29 cellular contexts compared by ENCODE assay signal in genomic region chr1:92698932-92699331, GRCh38.
"Had no signal": no experiment of that assay in that cellular context is flagged by ENCODE, and none has a peak within 500 bp of the region (broad histone marks: within the 10 kb centered on the region; RNA-seq: fewer than 3 reads in every experiment).

No MANE protein-coding gene starts in this region.

- H3K27ac Mint-ChIP-seq: activated B cell treated with CpG ODN at 0.5 μM for 24 hours; activated CD4-positive, alpha-beta T cell treated with anti-CD3 and anti-CD28 coated beads, Interleukin-2, amount 10 ng/mL, durations not matched to agents 24 days and 14 days; activated CD8-positive, alpha-beta memory T cell treated with anti-CD3 and anti-CD28 coated beads, Interleukin-2, amount 10 ng/mL, durations not matched to agents 7 days and 5 days; activated naive CD4-positive, alpha-beta T cell treated with anti-CD3 and anti-CD28 coated beads for 36 hours; activated naive CD8-positive, alpha-beta T cell; activated T-cell treated with anti-CD3 and anti-CD28 coated beads, Interleukin-2, amount 50 U/mL, for 24 hours; activated T-helper 1 cell treated with anti-CD3 and anti-CD28 coated beads, Interleukin-12 subunit alpha, Interleukin-12 subunit beta, Interleukin-2, Interleukin-4 antibody, amounts not matched to agents 30 ng/mL and 10 ng/mL and 1 ng/mL, durations not matched to agents 14 hours and 24 hours and 36 hours; IgD-negative memory B cell; T-cell had no signal

- H3K36me3 Mint-ChIP-seq: activated CD8-positive, alpha-beta memory T cell treated with anti-CD3 and anti-CD28 coated beads, Interleukin-2, amount 10 ng/mL, durations not matched to agents 7 days and 5 days had no signal

- H3K27ac ChIP-seq: SK-N-MC had no signal

- H3K4me3 Mint-ChIP-seq: activated B cell treated with CpG ODN at 0.5 μM for 24 hours; activated CD4-positive, alpha-beta T cell treated with anti-CD3 and anti-CD28 coated beads, Interleukin-2, amount 10 ng/mL, durations not matched to agents 24 days and 14 days; activated CD8-positive, alpha-beta memory T cell treated with anti-CD3 and anti-CD28 coated beads, Interleukin-2, amount 10 ng/mL, durations not matched to agents 7 days and 5 days; activated naive CD4-positive, alpha-beta T cell treated with anti-CD3 and anti-CD28 coated beads for 36 hours; activated naive CD8-positive, alpha-beta T cell; activated T-cell treated with anti-CD3 and anti-CD28 coated beads, Interleukin-2, amount 50 U/mL, for 24 hours; activated T-helper 1 cell treated with anti-CD3 and anti-CD28 coated beads, Interleukin-12 subunit alpha, Interleukin-12 subunit beta, Interleukin-2, Interleukin-4 antibody, amounts not matched to agents 30 ng/mL and 10 ng/mL and 1 ng/mL, durations not matched to agents 14 hours and 24 hours and 36 hours; brain; IgD-negative memory B cell; T-cell had no signal

- H3K4me3 ChIP-seq: SK-N-MC had no signal

- H3K27me3 Mint-ChIP-seq: activated B cell treated with CpG ODN at 0.5 μM for 24 hours; activated naive CD8-positive, alpha-beta T cell; activated T-cell treated with anti-CD3 and anti-CD28 coated beads, Interleukin-2, amount 50 U/mL, for 24 hours; brain; IgD-negative memory B cell had no signal

- H3K9me3 Mint-ChIP-seq: activated B cell treated with CpG ODN at 0.5 μM for 24 hours; activated CD4-positive, alpha-beta T cell treated with anti-CD3 and anti-CD28 coated beads, Interleukin-2, amount 10 ng/mL, durations not matched to agents 24 days and 14 days; activated naive CD4-positive, alpha-beta T cell treated with anti-CD3 and anti-CD28 coated beads for 36 hours; activated T-cell treated with anti-CD3 and anti-CD28 coated beads, Interleukin-2, amount 50 U/mL, for 24 hours; activated T-helper 1 cell treated with anti-CD3 and anti-CD28 coated beads, Interleukin-12 subunit alpha, Interleukin-12 subunit beta, Interleukin-2, Interleukin-4 antibody, amounts not matched to agents 30 ng/mL and 10 ng/mL and 1 ng/mL, durations not matched to agents 14 hours and 24 hours and 36 hours; brain; IgD-negative memory B cell; T-cell had no signal

- ATAC-seq: activated CD8-positive, alpha-beta memory T cell treated with anti-CD3 and anti-CD28 coated beads, Interleukin-2, amount 10 ng/mL, durations not matched to agents 7 days and 5 days; T-cell had no signal

- DNase-seq: activated B cell treated with CpG ODN at 0.5 μM for 24 hours; activated CD4-positive, alpha-beta T cell treated with anti-CD3 and anti-CD28 coated beads for 1 hour; activated CD4-positive, alpha-beta T cell treated with anti-CD3 and anti-CD28 coated beads, Interleukin-2, amount 10 ng/mL, durations not matched to agents 24 days and 14 days; activated CD4-positive, alpha-beta T cell treated with anti-CD3 and anti-CD28 coated beads, Interleukin-2, amount 50 U/mL, for 48 hours; activated CD8-positive, alpha-beta memory T cell treated with anti-CD3 and anti-CD28 coated beads, Interleukin-2, amount 10 ng/mL, durations not matched to agents 7 days and 5 days; activated effector memory CD4-positive, alpha-beta T cell treated with anti-CD3 and anti-CD28 coated beads, Interleukin-2, amount 50 U/mL, for 16 hours; activated naive CD4-positive, alpha-beta T cell treated with anti-CD3 and anti-CD28 coated beads for 36 hours; activated T-cell treated with anti-CD3 and anti-CD28 coated beads, Interleukin-2, amount 50 U/mL, for 24 hours; amygdala; KG1; NCI-H1092; NCI-H1417; NCI-H2029; NCI-H2107; NCI-H2171 treated with DMSO at 0.1 percent for 48 hours; NCI-H226; NCI-H526; NCI-H774; NK-92 treated with Interleukin-12 subunit alpha and Interleukin-12 subunit beta, amount 100 ng/mL, for 24 hours; OCI-M1; SIG-M5; T-cell; T-helper 2 cell; T1000 had no signal

- H3K4me1 Mint-ChIP-seq: activated B cell treated with CpG ODN at 0.5 μM for 24 hours; activated CD4-positive, alpha-beta T cell treated with anti-CD3 and anti-CD28 coated beads, Interleukin-2, amount 10 ng/mL, durations not matched to agents 24 days and 14 days; brain; IgD-negative memory B cell; T-cell had no signal
